In the genomic region with DNA sequence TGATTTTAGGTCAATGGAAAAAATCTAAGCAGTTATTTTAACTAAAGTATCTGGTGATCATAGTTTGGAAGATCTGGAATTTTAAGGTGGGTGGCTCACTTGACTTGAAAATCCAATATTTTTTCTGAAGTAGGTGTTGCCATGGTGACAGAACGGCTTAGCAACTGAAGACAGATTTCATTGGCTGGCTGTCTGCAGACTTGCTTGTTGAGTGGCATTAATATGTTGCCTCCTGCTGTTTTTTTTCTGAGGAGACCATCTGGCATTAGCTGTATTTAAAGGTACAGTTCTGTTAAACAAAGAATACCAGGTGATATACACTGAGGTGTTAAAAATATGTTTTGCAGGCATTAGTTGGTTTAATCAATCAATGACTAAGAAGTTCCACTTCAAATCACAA, we compare ENCODE assay signal across 8 cellular contexts. TPM values are rescaled to one million over a fixed set of nuclear protein-coding genes. Genes with fewer than 3 reads are reported as not detected.
DNase-seq lines count a peak whose midpoint lies in the region; ATAC-seq and TF ChIP-seq lines count a peak whose summit lies in the region.

No MANE protein-coding gene starts in this region.

- no peaks in the 10 kb centered on the region for H3K36me3 Mint-ChIP-seq in T-cell

- peaks cover 0 to 18% of the 10 kb centered on the region in 2 donors for H3K27me3 Mint-ChIP-seq in T-cell

- CTCF ChIA-PET in T-cell (lab: Charles Lee), result no interaction called here

- no peak overlapping the region for H3K4me3 Mint-ChIP-seq in T-cell

- no peak for TF ChIP-seq CTCF in fibroblast of villous mesenchyme (IDR thresholded peaks at IDR 0.05; ENCODE audit: insufficient read depth, low read depth, low read length)
- no peak for TF ChIP-seq CTCF in GM13976 (IDR thresholded peaks at IDR 0.05; ENCODE audit: borderline replicate concordance, control extremely low read depth, extremely low read depth, insufficient read depth, missing control alignments)

- H3K4me3 ChIP-seq in fibroblast of villous mesenchyme (ENCODE audit: low read depth, low read length), result no peak overlapping the region

- in situ Hi-C loops in GM13976 (cut with MboI; ENCODE audit: low sequenced_read_pairs, unreplicated experiment), result no loop called here

- H3K4me1 Mint-ChIP-seq in T-cell, result no peaks in the 10 kb centered on the region

- POLR2A ChIA-PET in T-cell (lab: Charles Lee), result interaction anchor here in 1 of 2 donors (0.6 kb wide), 1 partner anchor 20 kb away, joined by 3 read pairs; a partner anchor contains a TSS

- DNase-seq in COR-L47 (lab: John Stamatoyannopoulos, UW), result peak; percentile 98
- peak; percentile 97 for DNase-seq in NCI-H69 (lab: John Stamatoyannopoulos, UW)
- peak; percentile 37 for DNase-seq in fibroblast of villous mesenchyme (ENCODE audit: low read depth)
- DNase-seq in GM13976 (ENCODE audit: low spot score), result no peak
- no peak for DNase-seq in T-cell

- no peak overlapping the region for H3K27ac Mint-ChIP-seq in T-cell

- H3K9me3 Mint-ChIP-seq in T-cell, result no peaks in the 10 kb centered on the region

- ATAC-seq in HG03342 (IDR thresholded peaks at IDR 0.05; ENCODE audit: unreplicated experiment), result peak; percentile 76
- ATAC-seq in GM19324 (IDR thresholded peaks at IDR 0.05; ENCODE audit: low FRiP score, unreplicated experiment), result no peak
- no peak for ATAC-seq in GM21737 (IDR thresholded peaks at IDR 0.05; ENCODE audit: unreplicated experiment)
- ATAC-seq in T-cell (replicated peaks in 1 of 4), result no peak

RNA-seq across cellular contexts. Expression of a gene that starts 19.8 kb away (rescaled TPM):
- total RNA-seq in fibroblast of villous mesenchyme, result 3.5 and 15.1 TPM in 2 replicates
- under 1 TPM in 2 of 5 donors, not detected in 3; 0.13 to 0.16 TPM for total RNA-seq in T-cell

Comparison
In these comparisons a context has a peak if more than half of its experiments do, and no peak if none do; other contexts are left out.
1. DNase-seq: peak in COR-L47 (single experiment), NCI-H69 (single experiment) and fibroblast of villous mesenchyme (single experiment); none in GM13976 (single experiment) and T-cell (0 of 34).